ENCODE assay signal across 1 cellular context in the genomic region with DNA sequence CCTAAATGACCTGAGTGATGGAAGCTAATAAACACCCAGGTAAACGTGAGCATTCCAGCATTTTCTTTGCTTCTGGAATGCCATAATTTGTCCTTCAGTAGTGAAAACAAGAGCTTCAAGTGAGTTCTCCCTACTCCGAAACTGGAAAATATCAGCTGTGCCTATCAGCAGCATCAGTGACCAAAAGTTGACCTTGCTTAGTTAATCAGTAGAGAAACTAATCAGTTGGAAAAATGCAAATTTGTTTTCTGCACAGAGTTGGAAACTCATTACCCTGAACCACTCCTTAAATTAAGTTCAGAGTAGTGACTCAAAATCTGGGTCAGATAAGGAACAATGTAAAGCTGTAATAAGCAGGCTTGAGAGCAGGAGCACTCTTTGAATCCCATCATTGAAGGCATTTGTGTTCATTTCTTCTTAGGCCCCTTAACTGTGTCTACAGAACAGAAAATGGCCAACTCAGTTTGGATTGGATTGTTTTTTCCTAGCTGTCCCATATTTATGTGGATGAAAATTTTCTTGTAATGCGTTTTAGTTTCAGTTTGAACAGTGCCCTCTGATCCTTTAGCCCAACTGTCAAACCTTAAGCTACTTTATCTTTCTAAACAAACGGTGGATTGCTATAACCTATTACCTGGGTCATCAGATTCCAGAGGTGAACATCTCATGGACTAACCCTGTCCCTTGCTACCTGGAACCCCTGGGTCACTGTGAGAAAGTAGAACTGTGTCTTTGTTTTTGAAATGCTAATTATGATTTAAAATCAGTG.
A peak's percentile ranks its signal among the peaks of the same experiment; 100 is the strongest.
TF ChIP-seq lines count a peak whose summit lies in the region.

No MANE protein-coding gene starts in this region.

TF ChIP-seq in liver, 16 proteins besides CTCF, POLR2A, EP300 and RAD21 (continued from another document):
- TF ChIP-seq, protein P1, sequence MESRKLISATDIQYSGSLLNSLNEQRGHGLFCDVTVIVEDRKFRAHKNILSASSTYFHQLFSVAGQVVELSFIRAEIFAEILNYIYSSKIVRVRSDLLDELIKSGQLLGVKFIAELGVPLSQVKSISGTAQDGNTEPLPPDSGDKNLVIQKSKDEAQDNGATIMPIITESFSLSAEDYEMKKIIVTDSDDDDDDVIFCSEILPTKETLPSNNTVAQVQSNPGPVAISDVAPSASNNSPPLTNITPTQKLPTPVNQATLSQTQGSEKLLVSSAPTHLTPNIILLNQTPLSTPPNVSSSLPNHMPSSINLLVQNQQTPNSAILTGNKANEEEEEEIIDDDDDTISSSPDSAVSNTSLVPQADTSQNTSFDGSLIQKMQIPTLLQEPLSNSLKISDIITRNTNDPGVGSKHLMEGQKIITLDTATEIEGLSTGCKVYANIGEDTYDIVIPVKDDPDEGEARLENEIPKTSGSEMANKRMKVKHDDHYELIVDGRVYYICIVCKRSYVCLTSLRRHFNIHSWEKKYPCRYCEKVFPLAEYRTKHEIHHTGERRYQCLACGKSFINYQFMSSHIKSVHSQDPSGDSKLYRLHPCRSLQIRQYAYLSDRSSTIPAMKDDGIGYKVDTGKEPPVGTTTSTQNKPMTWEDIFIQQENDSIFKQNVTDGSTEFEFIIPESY (IDR thresholded peaks at IDR 0.05), result peak; percentile 17
- TF ChIP-seq, protein P2, sequence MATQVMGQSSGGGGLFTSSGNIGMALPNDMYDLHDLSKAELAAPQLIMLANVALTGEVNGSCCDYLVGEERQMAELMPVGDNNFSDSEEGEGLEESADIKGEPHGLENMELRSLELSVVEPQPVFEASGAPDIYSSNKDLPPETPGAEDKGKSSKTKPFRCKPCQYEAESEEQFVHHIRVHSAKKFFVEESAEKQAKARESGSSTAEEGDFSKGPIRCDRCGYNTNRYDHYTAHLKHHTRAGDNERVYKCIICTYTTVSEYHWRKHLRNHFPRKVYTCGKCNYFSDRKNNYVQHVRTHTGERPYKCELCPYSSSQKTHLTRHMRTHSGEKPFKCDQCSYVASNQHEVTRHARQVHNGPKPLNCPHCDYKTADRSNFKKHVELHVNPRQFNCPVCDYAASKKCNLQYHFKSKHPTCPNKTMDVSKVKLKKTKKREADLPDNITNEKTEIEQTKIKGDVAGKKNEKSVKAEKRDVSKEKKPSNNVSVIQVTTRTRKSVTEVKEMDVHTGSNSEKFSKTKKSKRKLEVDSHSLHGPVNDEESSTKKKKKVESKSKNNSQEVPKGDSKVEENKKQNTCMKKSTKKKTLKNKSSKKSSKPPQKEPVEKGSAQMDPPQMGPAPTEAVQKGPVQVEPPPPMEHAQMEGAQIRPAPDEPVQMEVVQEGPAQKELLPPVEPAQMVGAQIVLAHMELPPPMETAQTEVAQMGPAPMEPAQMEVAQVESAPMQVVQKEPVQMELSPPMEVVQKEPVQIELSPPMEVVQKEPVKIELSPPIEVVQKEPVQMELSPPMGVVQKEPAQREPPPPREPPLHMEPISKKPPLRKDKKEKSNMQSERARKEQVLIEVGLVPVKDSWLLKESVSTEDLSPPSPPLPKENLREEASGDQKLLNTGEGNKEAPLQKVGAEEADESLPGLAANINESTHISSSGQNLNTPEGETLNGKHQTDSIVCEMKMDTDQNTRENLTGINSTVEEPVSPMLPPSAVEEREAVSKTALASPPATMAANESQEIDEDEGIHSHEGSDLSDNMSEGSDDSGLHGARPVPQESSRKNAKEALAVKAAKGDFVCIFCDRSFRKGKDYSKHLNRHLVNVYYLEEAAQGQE (IDR thresholded peaks at IDR 0.05), result no peak
- TF ChIP-seq, protein P3, sequence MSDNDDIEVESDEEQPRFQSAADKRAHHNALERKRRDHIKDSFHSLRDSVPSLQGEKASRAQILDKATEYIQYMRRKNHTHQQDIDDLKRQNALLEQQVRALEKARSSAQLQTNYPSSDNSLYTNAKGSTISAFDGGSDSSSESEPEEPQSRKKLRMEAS (IDR thresholded peaks at IDR 0.05), result no peak
- peak; percentile 64 for TF ChIP-seq HNF4A (conservative IDR thresholded peaks at IDR 0.05)
- TF ChIP-seq NR2F2 (IDR thresholded peaks at IDR 0.05), result no peak
- peak in 1 of 2 donors; percentile 8 for TF ChIP-seq JUND (IDR thresholded peaks at IDR 0.05)
- TF ChIP-seq RXRA (IDR thresholded peaks at IDR 0.05), result peak; percentile 51 to 61
- no peak for TF ChIP-seq FOXA2 (IDR thresholded peaks at IDR 0.05)
- no peak for TF ChIP-seq GABPA (IDR thresholded peaks at IDR 0.05 in 1 of 2, conservative IDR thresholded peaks at IDR 0.05 in 1 of 2)
- peak; percentile 58 for TF ChIP-seq SP1 (IDR thresholded peaks at IDR 0.05)
- TF ChIP-seq HNF4G (IDR thresholded peaks at IDR 0.05), result no peak
- TF ChIP-seq, protein P4, sequence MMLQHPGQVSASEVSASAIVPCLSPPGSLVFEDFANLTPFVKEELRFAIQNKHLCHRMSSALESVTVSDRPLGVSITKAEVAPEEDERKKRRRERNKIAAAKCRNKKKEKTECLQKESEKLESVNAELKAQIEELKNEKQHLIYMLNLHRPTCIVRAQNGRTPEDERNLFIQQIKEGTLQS (IDR thresholded peaks at IDR 0.05), result no peak
